Comparison of ENCODE assay signal across 1 cellular context in the genomic region with DNA sequence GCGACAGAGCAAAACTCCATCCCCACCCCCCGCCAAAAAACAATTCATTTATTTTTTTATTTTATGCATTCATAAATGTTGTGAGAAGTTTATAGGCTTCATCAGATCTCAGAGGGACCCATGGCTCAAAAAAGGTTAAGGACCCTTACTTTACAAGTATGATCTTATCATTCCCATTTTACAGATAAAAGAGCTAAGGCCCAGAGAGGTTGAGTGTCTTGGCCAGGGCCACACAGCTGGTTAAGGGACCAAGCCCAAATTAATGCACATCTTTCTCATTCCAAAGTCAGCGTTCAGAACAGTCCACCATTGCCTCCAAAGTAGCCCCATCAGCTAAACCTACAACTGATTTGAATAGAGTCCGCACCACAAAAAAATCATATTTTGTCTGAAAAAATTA.
TF ChIP-seq lines count a peak whose summit lies in the region.

No MANE protein-coding gene starts in this region.

TF ChIP-seq in HepG2, 621 proteins besides CTCF, POLR2A, EP300 and RAD21 (continued from another document):
- TF ChIP-seq, protein P1, sequence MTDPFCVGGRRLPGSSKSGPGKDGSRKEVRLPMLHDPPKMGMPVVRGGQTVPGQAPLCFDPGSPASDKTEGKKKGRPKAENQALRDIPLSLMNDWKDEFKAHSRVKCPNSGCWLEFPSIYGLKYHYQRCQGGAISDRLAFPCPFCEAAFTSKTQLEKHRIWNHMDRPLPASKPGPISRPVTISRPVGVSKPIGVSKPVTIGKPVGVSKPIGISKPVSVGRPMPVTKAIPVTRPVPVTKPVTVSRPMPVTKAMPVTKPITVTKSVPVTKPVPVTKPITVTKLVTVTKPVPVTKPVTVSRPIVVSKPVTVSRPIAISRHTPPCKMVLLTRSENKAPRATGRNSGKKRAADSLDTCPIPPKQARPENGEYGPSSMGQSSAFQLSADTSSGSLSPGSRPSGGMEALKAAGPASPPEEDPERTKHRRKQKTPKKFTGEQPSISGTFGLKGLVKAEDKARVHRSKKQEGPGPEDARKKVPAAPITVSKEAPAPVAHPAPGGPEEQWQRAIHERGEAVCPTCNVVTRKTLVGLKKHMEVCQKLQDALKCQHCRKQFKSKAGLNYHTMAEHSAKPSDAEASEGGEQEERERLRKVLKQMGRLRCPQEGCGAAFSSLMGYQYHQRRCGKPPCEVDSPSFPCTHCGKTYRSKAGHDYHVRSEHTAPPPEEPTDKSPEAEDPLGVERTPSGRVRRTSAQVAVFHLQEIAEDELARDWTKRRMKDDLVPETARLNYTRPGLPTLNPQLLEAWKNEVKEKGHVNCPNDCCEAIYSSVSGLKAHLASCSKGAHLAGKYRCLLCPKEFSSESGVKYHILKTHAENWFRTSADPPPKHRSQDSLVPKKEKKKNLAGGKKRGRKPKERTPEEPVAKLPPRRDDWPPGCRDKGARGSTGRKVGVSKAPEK (CRISPR knock-in tag; IDR thresholded peaks at IDR 0.05; ENCODE audit: borderline replicate concordance), result no peak
- TF ChIP-seq PHF8 (CRISPR knock-in tag; IDR thresholded peaks at IDR 0.05) (no peak), ZSCAN30 (CRISPR knock-in tag; IDR thresholded peaks at IDR 0.05) (no peak), ZNF768 (CRISPR knock-in tag; IDR thresholded peaks at IDR 0.05) (peak; percentile 53; the same call in 1 of the 2 replicates), ZNF24 (IDR thresholded peaks at IDR 0.05) (no peak)
- TF ChIP-seq, protein P2, sequence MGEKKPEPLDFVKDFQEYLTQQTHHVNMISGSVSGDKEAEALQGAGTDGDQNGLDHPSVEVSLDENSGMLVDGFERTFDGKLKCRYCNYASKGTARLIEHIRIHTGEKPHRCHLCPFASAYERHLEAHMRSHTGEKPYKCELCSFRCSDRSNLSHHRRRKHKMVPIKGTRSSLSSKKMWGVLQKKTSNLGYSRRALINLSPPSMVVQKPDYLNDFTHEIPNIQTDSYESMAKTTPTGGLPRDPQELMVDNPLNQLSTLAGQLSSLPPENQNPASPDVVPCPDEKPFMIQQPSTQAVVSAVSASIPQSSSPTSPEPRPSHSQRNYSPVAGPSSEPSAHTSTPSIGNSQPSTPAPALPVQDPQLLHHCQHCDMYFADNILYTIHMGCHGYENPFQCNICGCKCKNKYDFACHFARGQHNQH (CRISPR knock-in tag; IDR thresholded peaks at IDR 0.05), result no peak
TF ChIP-seq in HepG2: peak in this region for 1.
